1 cellular context compared by ENCODE assay signal in the genomic region with DNA sequence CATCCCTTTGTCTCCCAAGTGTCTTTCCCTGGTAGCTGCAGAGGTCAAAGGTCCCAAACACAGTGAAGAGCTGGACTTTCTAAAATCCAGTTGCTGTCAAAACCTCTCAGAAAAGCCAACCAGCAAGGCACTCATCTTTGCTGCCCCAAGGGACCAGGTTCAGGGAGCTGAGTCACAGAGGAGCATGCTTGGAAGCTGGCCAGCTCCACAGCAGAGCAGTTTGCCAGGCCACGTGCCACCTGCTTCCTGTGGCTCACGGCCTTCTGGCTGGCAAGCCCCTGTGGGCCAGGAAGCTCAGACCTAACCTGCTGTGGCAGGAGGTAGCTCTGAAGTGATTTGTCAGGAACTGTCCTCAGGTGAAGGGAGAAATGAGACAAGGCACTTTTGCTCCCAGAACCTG.
TF ChIP-seq lines count a peak whose summit lies in the region.

No MANE protein-coding gene starts in this region.

TF ChIP-seq in GM23338, 12 proteins besides CTCF, POLR2A, EP300 and RAD21 (continued from another document):
- TF ChIP-seq, protein P1, sequence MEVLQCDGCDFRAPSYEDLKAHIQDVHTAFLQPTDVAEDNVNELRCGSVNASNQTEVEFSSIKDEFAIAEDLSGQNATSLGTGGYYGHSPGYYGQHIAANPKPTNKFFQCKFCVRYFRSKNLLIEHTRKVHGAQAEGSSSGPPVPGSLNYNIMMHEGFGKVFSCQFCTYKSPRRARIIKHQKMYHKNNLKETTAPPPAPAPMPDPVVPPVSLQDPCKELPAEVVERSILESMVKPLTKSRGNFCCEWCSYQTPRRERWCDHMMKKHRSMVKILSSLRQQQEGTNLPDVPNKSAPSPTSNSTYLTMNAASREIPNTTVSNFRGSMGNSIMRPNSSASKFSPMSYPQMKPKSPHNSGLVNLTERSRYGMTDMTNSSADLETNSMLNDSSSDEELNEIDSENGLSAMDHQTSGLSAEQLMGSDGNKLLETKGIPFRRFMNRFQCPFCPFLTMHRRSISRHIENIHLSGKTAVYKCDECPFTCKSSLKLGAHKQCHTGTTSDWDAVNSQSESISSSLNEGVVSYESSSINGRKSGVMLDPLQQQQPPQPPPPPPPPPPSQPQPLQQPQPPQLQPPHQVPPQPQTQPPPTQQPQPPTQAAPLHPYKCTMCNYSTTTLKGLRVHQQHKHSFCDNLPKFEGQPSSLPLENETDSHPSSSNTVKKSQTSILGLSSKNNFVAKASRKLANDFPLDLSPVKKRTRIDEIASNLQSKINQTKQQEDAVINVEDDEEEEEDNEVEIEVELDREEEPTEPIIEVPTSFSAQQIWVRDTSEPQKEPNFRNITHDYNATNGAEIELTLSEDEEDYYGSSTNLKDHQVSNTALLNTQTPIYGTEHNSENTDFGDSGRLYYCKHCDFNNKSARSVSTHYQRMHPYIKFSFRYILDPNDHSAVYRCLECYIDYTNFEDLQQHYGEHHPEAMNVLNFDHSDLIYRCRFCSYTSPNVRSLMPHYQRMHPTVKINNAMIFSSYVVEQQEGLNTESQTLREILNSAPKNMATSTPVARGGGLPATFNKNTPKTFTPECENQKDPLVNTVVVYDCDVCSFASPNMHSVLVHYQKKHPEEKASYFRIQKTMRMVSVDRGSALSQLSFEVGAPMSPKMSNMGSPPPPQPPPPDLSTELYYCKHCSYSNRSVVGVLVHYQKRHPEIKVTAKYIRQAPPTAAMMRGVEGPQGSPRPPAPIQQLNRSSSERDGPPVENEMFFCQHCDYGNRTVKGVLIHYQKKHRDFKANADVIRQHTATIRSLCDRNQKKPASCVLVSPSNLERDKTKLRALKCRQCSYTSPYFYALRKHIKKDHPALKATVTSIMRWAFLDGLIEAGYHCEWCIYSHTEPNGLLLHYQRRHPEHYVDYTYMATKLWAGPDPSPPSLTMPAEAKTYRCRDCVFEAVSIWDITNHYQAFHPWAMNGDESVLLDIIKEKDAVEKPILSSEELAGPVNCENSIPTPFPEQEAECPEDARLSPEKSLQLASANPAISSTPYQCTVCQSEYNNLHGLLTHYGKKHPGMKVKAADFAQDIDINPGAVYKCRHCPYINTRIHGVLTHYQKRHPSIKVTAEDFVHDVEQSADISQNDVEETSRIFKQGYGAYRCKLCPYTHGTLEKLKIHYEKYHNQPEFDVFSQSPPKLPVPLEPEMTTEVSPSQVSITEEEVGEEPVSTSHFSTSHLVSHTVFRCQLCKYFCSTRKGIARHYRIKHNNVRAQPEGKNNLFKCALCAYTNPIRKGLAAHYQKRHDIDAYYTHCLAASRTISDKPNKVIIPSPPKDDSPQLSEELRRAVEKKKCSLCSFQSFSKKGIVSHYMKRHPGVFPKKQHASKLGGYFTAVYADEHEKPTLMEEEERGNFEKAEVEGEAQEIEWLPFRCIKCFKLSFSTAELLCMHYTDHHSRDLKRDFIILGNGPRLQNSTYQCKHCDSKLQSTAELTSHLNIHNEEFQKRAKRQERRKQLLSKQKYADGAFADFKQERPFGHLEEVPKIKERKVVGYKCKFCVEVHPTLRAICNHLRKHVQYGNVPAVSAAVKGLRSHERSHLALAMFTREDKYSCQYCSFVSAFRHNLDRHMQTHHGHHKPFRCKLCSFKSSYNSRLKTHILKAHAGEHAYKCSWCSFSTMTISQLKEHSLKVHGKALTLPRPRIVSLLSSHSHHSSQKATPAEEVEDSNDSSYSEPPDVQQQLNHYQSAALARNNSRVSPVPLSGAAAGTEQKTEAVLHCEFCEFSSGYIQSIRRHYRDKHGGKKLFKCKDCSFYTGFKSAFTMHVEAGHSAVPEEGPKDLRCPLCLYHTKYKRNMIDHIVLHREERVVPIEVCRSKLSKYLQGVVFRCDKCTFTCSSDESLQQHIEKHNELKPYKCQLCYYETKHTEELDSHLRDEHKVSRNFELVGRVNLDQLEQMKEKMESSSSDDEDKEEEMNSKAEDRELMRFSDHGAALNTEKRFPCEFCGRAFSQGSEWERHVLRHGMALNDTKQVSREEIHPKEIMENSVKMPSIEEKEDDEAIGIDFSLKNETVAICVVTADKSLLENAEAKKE (CRISPR knock-in tag; IDR thresholded peaks at IDR 0.05), result no peak
- no peak for TF ChIP-seq CREB1 (CRISPR knock-in tag; IDR thresholded peaks at IDR 0.05; ENCODE audit: low read depth)
- TF ChIP-seq JUNB (IDR thresholded peaks at IDR 0.05; ENCODE audit: unreplicated experiment), result no peak
- TF ChIP-seq ZNF114 (CRISPR knock-in tag; IDR thresholded peaks at IDR 0.05), result no peak
TF ChIP-seq in GM23338: peak in this region for 0.
